Comparison of ENCODE assay signal across 13 cellular contexts in the genomic region with DNA sequence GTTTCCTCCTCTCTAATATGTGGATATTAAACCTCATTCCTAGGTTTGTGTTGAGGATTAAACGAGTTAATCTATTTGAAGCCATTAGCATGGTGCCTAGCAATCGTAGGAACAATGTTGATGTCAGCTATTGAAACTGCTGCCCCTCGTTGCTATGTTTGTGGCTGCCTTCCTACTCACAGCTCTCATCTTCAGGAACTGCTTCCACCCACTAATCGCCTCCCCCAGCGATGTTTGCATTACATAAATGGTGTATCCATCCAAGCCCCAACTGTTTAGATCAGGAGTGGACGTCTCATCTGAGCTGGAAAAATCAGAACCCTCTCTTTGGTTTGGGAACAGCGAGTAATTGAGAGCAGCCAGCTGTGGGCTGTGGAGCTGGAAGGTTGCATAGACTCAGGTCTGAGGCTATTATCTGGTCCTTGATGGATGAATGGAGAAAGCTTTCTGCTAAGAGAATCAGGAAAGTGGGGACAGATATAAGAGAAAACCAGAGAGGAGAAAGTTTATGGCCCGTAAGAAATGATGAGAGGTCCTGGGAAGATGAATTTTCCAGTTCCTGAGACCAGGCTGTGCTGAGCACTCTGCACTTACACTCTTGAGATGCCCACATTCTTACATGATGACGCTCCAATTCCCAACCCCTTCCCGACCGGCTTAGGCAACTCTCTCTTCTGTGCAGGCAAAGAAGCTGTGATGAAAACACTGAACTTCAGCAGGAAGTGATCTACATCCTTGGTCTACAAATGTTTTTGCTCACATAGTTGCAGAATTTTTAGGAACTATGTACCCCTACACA.
A peak's percentile ranks its signal among the peaks of the same experiment; 100 is the strongest.
DNase-seq lines count a peak whose midpoint lies in the region; FAIRE-seq and TF ChIP-seq lines count a peak whose summit lies in the region.
"Had no signal": no experiment of that assay in that cellular context is flagged by ENCODE, and none has a peak within 500 bp of the region (broad histone marks: within the 10 kb centered on the region; RNA-seq: fewer than 3 reads in every experiment).

No MANE protein-coding gene starts in this region.

- H3K9me2 ChIP-seq in GM23248 (ENCODE audit: insufficient read depth) = no peaks in the 10 kb centered on the region
- H3K9me2 ChIP-seq in SK-N-SH = no peaks in the 10 kb centered on the region

- H3K27me3 ChIP-seq in GM23248 (replicated peaks; ENCODE audit: insufficient read depth) (no peaks in the 10 kb centered on the region), SK-N-SH (ENCODE audit: insufficient read depth) (no peaks in the 10 kb centered on the region), skeletal muscle satellite cell (ENCODE audit: control insufficient read depth, insufficient read depth, low read length) (no peaks in the 10 kb centered on the region)

- WGBS in GM23248 (ENCODE audit: low coverage in 1 of 2, low lambda C conversion rate in 2 of 2, missing lambda C conversion rate in 2 of 2), 2 experiments = 68 to 73% methylated on average over 11 of the region's 11 CpGs
- WGBS in SK-N-SH (ENCODE audit: low lambda C conversion rate) = 77% methylated on average over 11 of the region's 11 CpGs

- H3K36me3 ChIP-seq in GM23248 (ENCODE audit: low read depth) (no peaks in the 10 kb centered on the region), SK-N-SH (replicated peaks in 1 of 2; ENCODE audit: control insufficient read depth in 1 of 2, insufficient read depth in 2 of 2, low read length in 1 of 2) (no peaks in the 10 kb centered on the region), skeletal muscle satellite cell (ENCODE audit: insufficient read depth, low read length) (no peaks in the 10 kb centered on the region)
- H3K36me3 ChIP-seq: thoracic aorta had no signal

- no peak overlapping the region for H3K27ac ChIP-seq in GM23248
- peak overlapping the region in 1 of 2 experiments; percentile 43; a peak in 2 of 4 replicates for H3K27ac ChIP-seq in SK-N-SH (ENCODE audit: low read depth in 2 of 2, low read length in 1 of 2)
- H3K27ac ChIP-seq: parathyroid adenoma, thoracic aorta had no signal

- H4K20me1 ChIP-seq in GM23248 (ENCODE audit: insufficient read depth) (no peaks in the 10 kb centered on the region), SK-N-SH (ENCODE audit: insufficient read depth) (no peaks in the 10 kb centered on the region)

- no peak for TF ChIP-seq EP300 in SK-N-SH (IDR thresholded peaks at IDR 0.05; ENCODE audit: borderline replicate concordance in 1 of 2, low read depth in 1 of 2, low read length in 1 of 2)

- H3K9me3 ChIP-seq in GM23248 (ENCODE audit: low read depth) = no peaks in the 10 kb centered on the region
- H3K9me3 ChIP-seq in SK-N-SH = no peaks in the 10 kb centered on the region
- H3K9me3 ChIP-seq in skeletal muscle satellite cell (replicated peaks; ENCODE audit: low read length) = no peaks in the 10 kb centered on the region
- H3K9me3 ChIP-seq: thoracic aorta had no signal

- H3K4me3 Mint-ChIP-seq in activated T-helper 1 cell treated with anti-CD3 and anti-CD28 coated beads, Interleukin-12 subunit alpha, Interleukin-12 subunit beta, Interleukin-2, Interleukin-4 antibody, amounts not matched to agents 30 ng/mL and 10 ng/mL and 1 ng/mL, durations not matched to agents 14 hours and 24 hours and 36 hours = no peak overlapping the region
- H3K4me3 Mint-ChIP-seq: endodermal cell; T-helper 1 cell treated with Interleukin-12 subunit alpha and Interleukin-12 subunit beta and Interleukin-4 antibody, amounts not matched to agents 30 μg/mL and 1 μg/mL, for 36 hours had no signal

- H3K4me1 ChIP-seq in GM23248 (ENCODE audit: insufficient read depth) (peaks cover 30% of the 10 kb centered on the region), SK-N-SH (ENCODE audit: control insufficient read depth in 1 of 2, insufficient read depth in 2 of 2, low read depth in 1 of 2, low read length in 1 of 2) (peaks cover 9 to 17% of the 10 kb centered on the region in 2 experiments; a peak in 3 of 4 replicates), skeletal muscle satellite cell (ENCODE audit: control insufficient read depth, insufficient read depth, low read length) (peaks cover 41% of the 10 kb centered on the region)
- H3K4me1 ChIP-seq: parathyroid adenoma had no signal

- H3K27ac Mint-ChIP-seq in activated T-helper 1 cell treated with anti-CD3 and anti-CD28 coated beads, Interleukin-12 subunit alpha, Interleukin-12 subunit beta, Interleukin-2, Interleukin-4 antibody, amounts not matched to agents 30 ng/mL and 10 ng/mL and 1 ng/mL, durations not matched to agents 14 hours and 24 hours and 36 hours = no peak overlapping the region
- H3K27ac Mint-ChIP-seq: endodermal cell; T-helper 1 cell treated with Interleukin-12 subunit alpha and Interleukin-12 subunit beta and Interleukin-4 antibody, amounts not matched to agents 30 μg/mL and 1 μg/mL, for 36 hours had no signal

- no peaks in the 10 kb centered on the region for H3K9me3 Mint-ChIP-seq in activated T-helper 1 cell treated with anti-CD3 and anti-CD28 coated beads, Interleukin-12 subunit alpha, Interleukin-12 subunit beta, Interleukin-2, Interleukin-4 antibody, amounts not matched to agents 30 ng/mL and 10 ng/mL and 1 ng/mL, durations not matched to agents 14 hours and 24 hours and 36 hours
- H3K9me3 Mint-ChIP-seq: endodermal cell; T-helper 1 cell treated with Interleukin-12 subunit alpha and Interleukin-12 subunit beta and Interleukin-4 antibody, amounts not matched to agents 30 μg/mL and 1 μg/mL, for 36 hours had no signal

- H2AFZ ChIP-seq in GM23248 (no peak overlapping the region), SK-N-SH (ENCODE audit: low read depth) (no peak overlapping the region)
- H2AFZ ChIP-seq: parathyroid adenoma had no signal

- TF ChIP-seq CTCF in SK-N-SH (IDR thresholded peaks at IDR 0.05) = no peak

- in situ Hi-C loops in GM23248 (cut with MboI) = no loop called here

- intact Hi-C loops in activated T-helper 1 cell treated with anti-CD3 and anti-CD28 coated beads, Interleukin-12 subunit alpha, Interleukin-12 subunit beta, Interleukin-2, Interleukin-4 antibody, amounts not matched to agents 30 ng/mL and 10 ng/mL and 1 ng/mL, durations not matched to agents 14 hours and 24 hours and 36 hours (cut with micrococcal nuclease) = no loop called here

- H3K9ac ChIP-seq in GM23248 (no peak overlapping the region), SK-N-SH (no peak overlapping the region), skeletal muscle satellite cell (ENCODE audit: low read depth, low read length) (peak overlapping the region; percentile 34)
- H3K9ac ChIP-seq: parathyroid adenoma had no signal

- H3K4me3 ChIP-seq in GM23248 (no peak overlapping the region), SK-N-SH (ENCODE audit: low read depth in 2 of 2, low read length in 1 of 2) (no peak overlapping the region), skeletal muscle satellite cell (ENCODE audit: low read length) (no peak overlapping the region)
- H3K4me3 ChIP-seq: thoracic aorta had no signal

- H3K4me2 ChIP-seq in GM23248 (ENCODE audit: unreplicated experiment) (peak overlapping the region; percentile 7), SK-N-SH (no peak overlapping the region), skeletal muscle satellite cell (ENCODE audit: low read length) (peak overlapping the region; percentile 7)

- CTCF ChIA-PET in SK-N-SH (lab: Yijun Ruan, JAX) = interaction anchor here (0.8 to 1.7 kb wide), 2 partner anchors 11 to 22 kb away, joined by 3 to 4 read pairs; no protein-coding TSS in a partner anchor

- FAIRE-seq in frontal cortex (lab: Jason Lieb, UNC) = no peak
- FAIRE-seq: GM12892 had no signal

- no peaks in the 10 kb centered on the region for H3K36me3 Mint-ChIP-seq in activated T-helper 1 cell treated with anti-CD3 and anti-CD28 coated beads, Interleukin-12 subunit alpha, Interleukin-12 subunit beta, Interleukin-2, Interleukin-4 antibody, amounts not matched to agents 30 ng/mL and 10 ng/mL and 1 ng/mL, durations not matched to agents 14 hours and 24 hours and 36 hours (ENCODE audit: low read depth)

- no peak for TF ChIP-seq RAD21 in SK-N-SH (IDR thresholded peaks at IDR 0.05; ENCODE audit: low read length)

- no peaks in the 10 kb centered on the region for H3K4me1 Mint-ChIP-seq in activated T-helper 1 cell treated with anti-CD3 and anti-CD28 coated beads, Interleukin-12 subunit alpha, Interleukin-12 subunit beta, Interleukin-2, Interleukin-4 antibody, amounts not matched to agents 30 ng/mL and 10 ng/mL and 1 ng/mL, durations not matched to agents 14 hours and 24 hours and 36 hours (ENCODE audit: low read depth)
- H3K4me1 Mint-ChIP-seq: endodermal cell had no signal

- peaks cover 4% of the 10 kb centered on the region for H3K27me3 Mint-ChIP-seq in activated T-helper 1 cell treated with anti-CD3 and anti-CD28 coated beads, Interleukin-12 subunit alpha, Interleukin-12 subunit beta, Interleukin-2, Interleukin-4 antibody, amounts not matched to agents 30 ng/mL and 10 ng/mL and 1 ng/mL, durations not matched to agents 14 hours and 24 hours and 36 hours (ENCODE audit: insufficient read depth)

- POLR2A ChIA-PET in SK-N-SH (lab: Yijun Ruan, JAX) = interaction anchor here (0.6 kb wide), 1 partner anchor 33 kb away, joined by 3 read pairs; no protein-coding TSS in a partner anchor

- no peaks in the 10 kb centered on the region for H3K79me2 ChIP-seq in GM23248 (ENCODE audit: insufficient read depth)
- no peaks in the 10 kb centered on the region for H3K79me2 ChIP-seq in SK-N-SH (ENCODE audit: insufficient read depth)
- H3K79me2 ChIP-seq: parathyroid adenoma had no signal

- peak; percentile 82 for DNase-seq in GM23248
- no peak for DNase-seq in SK-N-SH
- peak; percentile 84 for DNase-seq in glomerular visceral epithelial cell (ENCODE audit: extremely low spot score)
- no peak for DNase-seq in GM19238 (ENCODE audit: insufficient read length, low spot score)
- DNase-seq in activated T-helper 1 cell treated with anti-CD3 and anti-CD28 coated beads, Interleukin-12 subunit alpha, Interleukin-12 subunit beta, Interleukin-2, Interleukin-4 antibody, amounts not matched to agents 30 ng/mL and 10 ng/mL and 1 ng/mL, durations not matched to agents 14 hours and 24 hours and 36 hours (ENCODE audit: low spot score) = no peak
- no peak for DNase-seq in frontal cortex (ENCODE audit: low spot score in 2 of 2)
- DNase-seq: endodermal cell, NCI-H1048 had no signal

- H3F3A ChIP-seq in GM23248 (ENCODE audit: insufficient read depth) (peaks cover 45% of the 10 kb centered on the region), SK-N-SH (replicated peaks; ENCODE audit: insufficient read depth) (peaks cover 14% of the 10 kb centered on the region)

TF ChIP-seq in SK-N-SH, 30 proteins besides CTCF, POLR2A, EP300 and RAD21 (continues in another document):
- TF ChIP-seq JUND (IDR thresholded peaks at IDR 0.05) (peak; percentile 37), RXRA (IDR thresholded peaks at IDR 0.05; ENCODE audit: borderline replicate concordance, low read depth) (no peak)
- TF ChIP-seq, protein P1, sequence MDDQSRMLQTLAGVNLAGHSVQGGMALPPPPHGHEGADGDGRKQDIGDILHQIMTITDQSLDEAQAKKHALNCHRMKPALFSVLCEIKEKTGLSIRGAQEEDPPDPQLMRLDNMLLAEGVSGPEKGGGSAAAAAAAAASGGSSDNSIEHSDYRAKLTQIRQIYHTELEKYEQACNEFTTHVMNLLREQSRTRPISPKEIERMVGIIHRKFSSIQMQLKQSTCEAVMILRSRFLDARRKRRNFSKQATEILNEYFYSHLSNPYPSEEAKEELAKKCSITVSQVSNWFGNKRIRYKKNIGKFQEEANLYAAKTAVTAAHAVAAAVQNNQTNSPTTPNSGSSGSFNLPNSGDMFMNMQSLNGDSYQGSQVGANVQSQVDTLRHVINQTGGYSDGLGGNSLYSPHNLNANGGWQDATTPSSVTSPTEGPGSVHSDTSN (IDR thresholded peaks at IDR 0.05) = no peak

Comparison
In these comparisons a context has a peak if more than half of its experiments do, and no peak if none do; other contexts are left out.
1. DNase-seq: peak in GM23248 (single experiment) and glomerular visceral epithelial cell (single experiment); none in SK-N-SH (single experiment), GM19238 (single experiment), activated T-helper 1 cell treated with anti-CD3 and anti-CD28 coated beads, Interleukin-12 subunit alpha, Interleukin-12 subunit beta, Interleukin-2, Interleukin-4 antibody, amounts not matched to agents 30 ng/mL and 10 ng/mL and 1 ng/mL, durations not matched to agents 14 hours and 24 hours and 36 hours (single experiment) and frontal cortex (0 of 2).